8 cellular contexts compared by ENCODE assay signal in genomic region chr1:234724517-234725176, GRCh38.
DNase-seq lines count a peak whose midpoint lies in the region; ATAC-seq and TF ChIP-seq lines count a peak whose summit lies in the region.

No MANE protein-coding gene starts in this region.

- H3K4me1 ChIP-seq in mucosa of stomach (ENCODE audit: control insufficient read depth, insufficient read depth, low read length), result peaks cover 76% of the 10 kb centered on the region
- peaks cover 77% of the 10 kb centered on the region for H3K4me1 ChIP-seq in vagina

- no peaks in the 10 kb centered on the region for H3K27me3 Mint-ChIP-seq in T-cell

- H3K9me3 ChIP-seq in mucosa of stomach (ENCODE audit: control insufficient read depth, low read length) (no peaks in the 10 kb centered on the region), vagina (no peaks in the 10 kb centered on the region)

- H3K4me3 Mint-ChIP-seq in T-cell, result peak overlapping the region; percentile 67 to 76 (median 68)

- POLR2A ChIA-PET in T-cell (lab: Charles Lee), result interaction anchor here (0.5 to 2.6 kb wide), 41 partner anchors 9 to 1802 kb away, joined by 3 to 150 read pairs (median 5); partner anchors contain the start of gene IRF2BP2 (in 2 of the 2)

- DNase-seq in GM06990 (ENCODE audit: extremely low read depth, insufficient read length), result peak; percentile 24
- DNase-seq in T-cell, result peak in 14 of 34 experiments; percentile 2 to 41 (median 18)
- DNase-seq in dermis blood vessel endothelial cell, result peak; percentile 95
- DNase-seq in vagina (ENCODE audit: extremely low spot score in 2 of 2), result peak in 1 of 2 donors; percentile 97
- no peak for DNase-seq in kidney tubule cell (ENCODE audit: low spot score)
- no peak for DNase-seq in dedifferentiated amniotic fluid mesenchymal stem cell (ENCODE audit: extremely low spot score)

- ATAC-seq in HG03066 (IDR thresholded peaks at IDR 0.05; ENCODE audit: low read depth, unreplicated experiment) (peak; percentile 11), T-cell (replicated peaks in 1 of 4) (peak; percentile 44 to 79 (median 52))

- TF ChIP-seq POLR2A in vagina (IDR thresholded peaks at IDR 0.05), result no peak

- H3K27ac Mint-ChIP-seq in T-cell, result peak overlapping the region; percentile 92 to 97

- H3K27ac ChIP-seq in vagina, result peak overlapping the region; percentile 91

- no peaks in the 10 kb centered on the region for H3K9me3 Mint-ChIP-seq in T-cell

- peaks cover 76 to 87% (median 77%) of the 10 kb centered on the region in 3 donors for H3K4me1 Mint-ChIP-seq in T-cell

- H3K27me3 ChIP-seq in GM06990 (replicated peaks; ENCODE audit: control insufficient read depth, insufficient read depth, low read length), result no peaks in the 10 kb centered on the region
- no peaks in the 10 kb centered on the region for H3K27me3 ChIP-seq in mucosa of stomach (ENCODE audit: control insufficient read depth, insufficient read depth, low read length)
- H3K27me3 ChIP-seq in vagina, result no peaks in the 10 kb centered on the region

- intact Hi-C loops in vagina (cut with DNase I), result loop anchor here (2.0 to 10.0 kb wide), 5 partner anchors 160 to 358 kb away; no protein-coding TSS in a partner anchor

- no peaks in the 10 kb centered on the region for H3K36me3 ChIP-seq in GM06990 (ENCODE audit: control insufficient read depth, insufficient read depth, low read length)
- H3K36me3 ChIP-seq in mucosa of stomach (ENCODE audit: control insufficient read depth, insufficient read depth, low read length), result no peaks in the 10 kb centered on the region
- H3K36me3 ChIP-seq in vagina, result no peaks in the 10 kb centered on the region

- CTCF ChIA-PET in T-cell (lab: Charles Lee), result interaction anchor here (0.5 to 1.5 kb wide), 16 partner anchors 10 to 692 kb away, joined by 3 to 27 read pairs (median 4); no protein-coding TSS in a partner anchor

- no peak overlapping the region for H3K4me3 ChIP-seq in GM06990 (replicated peaks; ENCODE audit: low read depth, low read length)
- peak overlapping the region; percentile 6 for H3K4me3 ChIP-seq in mucosa of stomach (ENCODE audit: low read length)
- peak overlapping the region in 1 of 2 donors; percentile 23 for H3K4me3 ChIP-seq in vagina

- TF ChIP-seq CTCF in GM06990 (IDR thresholded peaks at IDR 0.05; ENCODE audit: insufficient read depth, low read length, poor library complexity, severe bottlenecking), result no peak
- TF ChIP-seq CTCF in vagina (IDR thresholded peaks at IDR 0.05), result no peak

- peak overlapping the region; percentile 77 for H3K9ac ChIP-seq in mucosa of stomach (ENCODE audit: low read length)

- H3K36me3 Mint-ChIP-seq in T-cell, result no peaks in the 10 kb centered on the region

Comparison
In these comparisons a context has a peak if more than half of its experiments do, and no peak if none do; other contexts are left out.
1. DNase-seq: peak in GM06990 (single experiment) and dermis blood vessel endothelial cell (single experiment); none in kidney tubule cell (single experiment) and dedifferentiated amniotic fluid mesenchymal stem cell (single experiment).